24 cellular contexts compared by ENCODE assay signal in genomic region chr3:140019946-140020345, GRCh38.
"Had no signal": no experiment of that assay in that cellular context is flagged by ENCODE, and none has a peak within 500 bp of the region (broad histone marks: within the 10 kb centered on the region; RNA-seq: fewer than 3 reads in every experiment).

No MANE protein-coding gene starts in this region.

- H3K27ac Mint-ChIP-seq: natural killer cell; stimulated activated effector memory CD8-positive, alpha-beta T cell treated with anti-CD3 and anti-CD28 coated beads, Interleukin-12 subunit alpha, Interleukin-12 subunit beta, amount 100 ng/mL, for 72 hours had no signal

- H3K27me3 ChIP-seq: dorsolateral prefrontal cortex, ovary, sigmoid colon, testis, tibial nerve, upper lobe of right lung, uterus had no signal

- H3K36me3 Mint-ChIP-seq: natural killer cell; stimulated activated effector memory CD8-positive, alpha-beta T cell treated with anti-CD3 and anti-CD28 coated beads, Interleukin-12 subunit alpha, Interleukin-12 subunit beta, amount 100 ng/mL, for 72 hours had no signal

- H3K27ac ChIP-seq: dorsolateral prefrontal cortex, epithelial cell of prostate, foreskin keratinocyte, lower lobe of right lung, ovary, psoas muscle, sigmoid colon, testis, tibial nerve, upper lobe of right lung, uterus had no signal

- H3K9me3 Mint-ChIP-seq: natural killer cell; stimulated activated effector memory CD8-positive, alpha-beta T cell treated with anti-CD3 and anti-CD28 coated beads, Interleukin-12 subunit alpha, Interleukin-12 subunit beta, amount 100 ng/mL, for 72 hours had no signal

- DNase-seq: dorsolateral prefrontal cortex; effector CD4-positive, alpha-beta T cell; foreskin keratinocyte; left ventricle myocardium superior; lower lobe of right lung; natural killer cell; occipital lobe; ovary; posterior cingulate gyrus; psoas muscle; right cardiac atrium; sigmoid colon; stimulated activated CD4-positive, alpha-beta T cell treated with anti-CD3 and anti-CD28 coated beads, Interleukin-2, amount 100 ng/mL, for 24 hours; stimulated activated CD4-positive, alpha-beta T cell treated with anti-CD3 and anti-CD28 coated beads, Interleukin-4, amount 100 ng/mL, for 24 hours; stimulated activated naive CD8-positive, alpha-beta T cell treated with anti-CD3 and anti-CD28 coated beads, Interleukin-15, Interleukin-2, amounts not matched to agents 100 U/mL and 50 U/mL, for 24 hours; substantia nigra; testis; upper lobe of right lung; uterus had no signal

- ATAC-seq: esophagus mucosa; foreskin keratinocyte; left ventricle myocardium superior; lower lobe of right lung; natural killer cell; psoas muscle; right cardiac atrium; stimulated activated effector memory CD8-positive, alpha-beta T cell treated with anti-CD3 and anti-CD28 coated beads, Interleukin-12 subunit alpha, Interleukin-12 subunit beta, amount 100 ng/mL, for 72 hours; stimulated activated naive CD8-positive, alpha-beta T cell treated with anti-CD3 and anti-CD28 coated beads, Interleukin-15, Interleukin-2, amounts not matched to agents 100 U/mL and 50 U/mL, for 24 hours; upper lobe of right lung had no signal

- H3K4me1 ChIP-seq: foreskin keratinocyte, upper lobe of right lung had no signal

- H3K4me1 Mint-ChIP-seq: natural killer cell; stimulated activated effector memory CD8-positive, alpha-beta T cell treated with anti-CD3 and anti-CD28 coated beads, Interleukin-12 subunit alpha, Interleukin-12 subunit beta, amount 100 ng/mL, for 72 hours had no signal

- H3K4me3 ChIP-seq: dorsolateral prefrontal cortex, lower lobe of right lung, ovary, psoas muscle, sigmoid colon, testis, tibial nerve, upper lobe of right lung, uterus had no signal

- H3K9me3 ChIP-seq: lower lobe of right lung, ovary, psoas muscle, sigmoid colon, testis, tibial nerve, upper lobe of right lung, uterus had no signal

- H3K36me3 ChIP-seq: lower lobe of right lung, ovary, sigmoid colon, tibial nerve, upper lobe of right lung, uterus had no signal

- H3K4me3 Mint-ChIP-seq: natural killer cell; stimulated activated effector memory CD8-positive, alpha-beta T cell treated with anti-CD3 and anti-CD28 coated beads, Interleukin-12 subunit alpha, Interleukin-12 subunit beta, amount 100 ng/mL, for 72 hours had no signal

- FAIRE-seq: keratinocyte had no signal
